In genomic region chr4:65669008-65669971, GRCh38 we compare ENCODE assay signal across 9 cellular contexts. TPM values are rescaled to one million over a fixed set of nuclear protein-coding genes. Genes with fewer than 3 reads are reported as not detected.
DNase-seq lines count a peak whose midpoint lies in the region; ATAC-seq and TF ChIP-seq lines count a peak whose summit lies in the region.
"Had no signal": no experiment of that assay in that cellular context is flagged by ENCODE, and none has a peak within 500 bp of the region (broad histone marks: within the 10 kb centered on the region; RNA-seq: fewer than 3 reads in every experiment).

No MANE protein-coding gene starts in this region.

- no peak overlapping the region for H3K27ac Mint-ChIP-seq in activated naive CD8-positive, alpha-beta T cell
- no peak overlapping the region for H3K27ac Mint-ChIP-seq in activated naive CD8-positive, alpha-beta T cell treated with anti-CD3 and anti-CD28 coated beads for 36 hours
- H3K27ac Mint-ChIP-seq in endodermal cell (no peak overlapping the region), T-helper 17 cell (no peak overlapping the region)

- no peaks in the 10 kb centered on the region for H3K4me1 ChIP-seq in endodermal cell (ENCODE audit: control insufficient read depth, insufficient read depth, low read length)
- H3K4me1 ChIP-seq in muscle layer of colon (ENCODE audit: insufficient read depth, low read length): peaks cover 28% of the 10 kb centered on the region
- peaks cover 18% of the 10 kb centered on the region for H3K4me1 ChIP-seq in vagina

- no peaks in the 10 kb centered on the region for H3K36me3 Mint-ChIP-seq in activated naive CD8-positive, alpha-beta T cell
- peaks cover 3% of the 10 kb centered on the region for H3K36me3 Mint-ChIP-seq in activated naive CD8-positive, alpha-beta T cell treated with anti-CD3 and anti-CD28 coated beads for 36 hours
- H3K36me3 Mint-ChIP-seq in endodermal cell (ENCODE audit: low read depth) (no peaks in the 10 kb centered on the region), T-helper 17 cell (ENCODE audit: low read depth) (peaks cover 4% of the 10 kb centered on the region)

- H3K9me3 ChIP-seq in endodermal cell (ENCODE audit: control insufficient read depth, low read length) (no peaks in the 10 kb centered on the region), muscle layer of colon (ENCODE audit: low read length) (no peaks in the 10 kb centered on the region), vagina (no peaks in the 10 kb centered on the region), T-helper 17 cell (ENCODE audit: control insufficient read depth, low read length, poor library complexity, severe bottlenecking) (no peaks in the 10 kb centered on the region)

- H3K4me1 Mint-ChIP-seq in activated naive CD8-positive, alpha-beta T cell (ENCODE audit: low read depth): peaks cover 12% of the 10 kb centered on the region
- peaks cover 9% of the 10 kb centered on the region for H3K4me1 Mint-ChIP-seq in activated naive CD8-positive, alpha-beta T cell treated with anti-CD3 and anti-CD28 coated beads for 36 hours
- peaks cover 25% of the 10 kb centered on the region for H3K4me1 Mint-ChIP-seq in endodermal cell
- peaks cover 3% of the 10 kb centered on the region for H3K4me1 Mint-ChIP-seq in T-helper 17 cell

- ATAC-seq in T-helper 17 cell: no peak
- ATAC-seq: HCT116 had no signal

- H3K27me3 Mint-ChIP-seq in activated naive CD8-positive, alpha-beta T cell: peaks cover 33% of the 10 kb centered on the region
- peaks cover 67% of the 10 kb centered on the region for H3K27me3 Mint-ChIP-seq in activated naive CD8-positive, alpha-beta T cell treated with anti-CD3 and anti-CD28 coated beads for 36 hours
- H3K27me3 Mint-ChIP-seq in endodermal cell (ENCODE audit: insufficient read depth) (peaks cover 83% of the 10 kb centered on the region), T-helper 17 cell (peaks cover 20% of the 10 kb centered on the region)

- no peak overlapping the region for H3K9ac ChIP-seq in endodermal cell (ENCODE audit: extremely low read depth, low read length, poor library complexity, severe bottlenecking)
- H3K9ac ChIP-seq in muscle layer of colon (ENCODE audit: low read length): peak overlapping the region; percentile 17

- H3K9me3 Mint-ChIP-seq in activated naive CD8-positive, alpha-beta T cell (ENCODE audit: low read depth): no peaks in the 10 kb centered on the region
- no peaks in the 10 kb centered on the region for H3K9me3 Mint-ChIP-seq in activated naive CD8-positive, alpha-beta T cell treated with anti-CD3 and anti-CD28 coated beads for 36 hours
- H3K9me3 Mint-ChIP-seq in endodermal cell: no peaks in the 10 kb centered on the region

- H3K36me3 ChIP-seq in endodermal cell (ENCODE audit: control insufficient read depth, insufficient read depth, low read length): no peaks in the 10 kb centered on the region
- H3K36me3 ChIP-seq in muscle layer of colon (ENCODE audit: insufficient read depth, low read length): no peaks in the 10 kb centered on the region
- no peaks in the 10 kb centered on the region for H3K36me3 ChIP-seq in vagina

- no peak for DNase-seq in activated naive CD8-positive, alpha-beta T cell treated with anti-CD3 and anti-CD28 coated beads for 36 hours
- DNase-seq in endodermal cell (peak; percentile 80), vagina (ENCODE audit: extremely low spot score in 2 of 2) (no peak), T-helper 17 cell (no peak), AG08395 (ENCODE audit: low spot score) (no peak), COLO668 (lab: John Stamatoyannopoulos, UW; ENCODE audit: unreplicated experiment) (no peak)

- peak overlapping the region; percentile 79 for H3K4me3 ChIP-seq in endodermal cell (ENCODE audit: low read length)
- H3K4me3 ChIP-seq in muscle layer of colon (ENCODE audit: low read depth in 1 of 2, low read length in 2 of 2): peak overlapping the region; percentile 47 to 72
- H3K4me3 ChIP-seq in vagina: peak overlapping the region; percentile 43 to 56

- peak overlapping the region; percentile 46 for H3K4me3 Mint-ChIP-seq in activated naive CD8-positive, alpha-beta T cell
- H3K4me3 Mint-ChIP-seq in activated naive CD8-positive, alpha-beta T cell treated with anti-CD3 and anti-CD28 coated beads for 36 hours: no peak overlapping the region
- peak overlapping the region; percentile 50 for H3K4me3 Mint-ChIP-seq in endodermal cell
- H3K4me3 Mint-ChIP-seq in T-helper 17 cell: no peak overlapping the region

- H3K27ac ChIP-seq in endodermal cell (ENCODE audit: low read depth, low read length) (no peak overlapping the region), muscle layer of colon (ENCODE audit: low read depth, low read length) (no peak overlapping the region), vagina (peak overlapping the region; percentile 74)

- no peak for TF ChIP-seq POLR2A in vagina (IDR thresholded peaks at IDR 0.05)

- intact Hi-C loops in vagina (cut with DNase I): no loop called here

- H3K27me3 ChIP-seq in endodermal cell (ENCODE audit: control insufficient read depth, insufficient read depth, low read length, poor library complexity, severe bottlenecking): peaks cover 76% of the 10 kb centered on the region
- peaks cover 35 to 46% of the 10 kb centered on the region in 2 donors for H3K27me3 ChIP-seq in muscle layer of colon (ENCODE audit: control insufficient read depth in 1 of 2, insufficient read depth in 2 of 2, low read length in 2 of 2)
- no peaks in the 10 kb centered on the region for H3K27me3 ChIP-seq in vagina

- 1% methylated on average over 12 to 59 of the region's 59 CpGs for WGBS in endodermal cell (ENCODE audit: insufficient coverage in 1 of 2, insufficient read length in 1 of 2), 2 experiments

- TF ChIP-seq CTCF in endodermal cell (conservative IDR thresholded peaks at IDR 0.05) (no peak), vagina (IDR thresholded peaks at IDR 0.05) (no peak)

RNA-seq across cellular contexts. Expression of gene EPHA5, which starts 1.0 kb away (rescaled TPM):
- total RNA-seq in activated naive CD8-positive, alpha-beta T cell treated with anti-CD3 and anti-CD28 coated beads for 36 hours: not detected
- total RNA-seq in endodermal cell (under 1 TPM in 1 of 2 donors, not detected in 1; 0.09 TPM), vagina (1.2 TPM), T-helper 17 cell (not detected)
- 0.96 TPM for polyA plus RNA-seq in endodermal cell (2013, experiment 1 of 2)
- 0.91 TPM for polyA plus RNA-seq in endodermal cell (2013, experiment 2 of 2)

Comparison
In these comparisons a context has a peak if more than half of its experiments do, and no peak if none do; other contexts are left out.
1. H3K4me3 Mint-ChIP-seq: peak in activated naive CD8-positive, alpha-beta T cell (single experiment) and endodermal cell (single experiment); none in activated naive CD8-positive, alpha-beta T cell treated with anti-CD3 and anti-CD28 coated beads for 36 hours (single experiment) and T-helper 17 cell (single experiment).
2. Peak in every context shown above with its lines, with median percentiles within 50 percentile points of each other: H3K4me3 ChIP-seq.